ENCODE assay signal across 8 cellular contexts in the genomic region with DNA sequence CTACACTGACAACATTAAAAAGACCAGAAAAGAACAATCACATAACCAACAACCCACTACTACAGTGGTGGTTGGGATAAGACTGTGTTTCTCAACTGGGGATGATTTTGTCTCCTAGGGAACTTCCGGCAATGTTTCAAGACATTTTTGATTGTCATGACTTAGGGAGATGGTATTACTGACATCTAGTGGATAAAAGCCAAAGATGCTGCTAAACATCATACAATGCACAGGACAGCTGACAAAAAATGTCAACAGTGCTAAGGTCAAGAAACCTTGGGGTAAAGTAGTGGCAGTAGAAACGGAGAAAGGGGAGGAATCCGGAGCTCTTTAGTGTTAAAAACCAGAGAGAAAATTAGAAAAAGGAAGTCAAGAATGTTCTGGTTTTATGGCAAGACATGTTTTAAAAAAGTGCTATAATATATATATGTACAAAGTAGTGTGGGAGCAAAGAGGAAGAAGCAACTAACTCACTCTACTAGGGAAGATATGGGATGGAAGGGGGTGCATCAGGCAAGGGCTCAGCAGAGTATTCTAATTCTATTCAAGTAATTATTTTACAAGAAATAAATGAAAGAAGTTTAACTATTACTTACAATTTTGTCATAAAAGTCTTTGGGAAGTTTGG. TPM values are rescaled to one million over a fixed set of nuclear protein-coding genes. Genes with fewer than 3 reads are reported as not detected.
DNase-seq lines count a peak whose midpoint lies in the region; ATAC-seq and FAIRE-seq lines count a peak whose summit lies in the region.

No MANE protein-coding gene starts in this region.

- H3K36me3 Mint-ChIP-seq in CD4-positive, CD25-positive, alpha-beta regulatory T cell = peaks cover 42% of the 10 kb centered on the region

- H3K4me3 ChIP-seq in CD4-positive, CD25-positive, alpha-beta regulatory T cell (ENCODE audit: low read depth, low read length) = no peak overlapping the region

- peak in 2 of 3 donors; percentile 16 to 52 for DNase-seq in CD4-positive, CD25-positive, alpha-beta regulatory T cell
- DNase-seq in HCEC 1CT (peak; percentile 36), kidney glomerular epithelial cell (lab: John Stamatoyannopoulos, UW) (peak; percentile 7), epidermal melanocyte (ENCODE audit: insufficient read length, low spot score) (no peak), NCI-H2029 (lab: John Stamatoyannopoulos, UW) (no peak), NCI-H146 treated with DMSO at 0.1 percent for 48 hours (lab: John Stamatoyannopoulos, UW; ENCODE audit: unreplicated experiment) (no peak)

- H3K9me3 ChIP-seq in CD4-positive, CD25-positive, alpha-beta regulatory T cell (ENCODE audit: control insufficient read depth in 2 of 2, low read length in 2 of 2) = no peaks in the 10 kb centered on the region

- no peaks in the 10 kb centered on the region for H3K4me1 ChIP-seq in CD4-positive, CD25-positive, alpha-beta regulatory T cell (ENCODE audit: control insufficient read depth, insufficient read depth, low read length, poor library complexity, severe bottlenecking)

- H3K27me3 Mint-ChIP-seq in CD4-positive, CD25-positive, alpha-beta regulatory T cell = no peaks in the 10 kb centered on the region

- peaks cover 27% of the 10 kb centered on the region for H3K36me3 ChIP-seq in CD4-positive, CD25-positive, alpha-beta regulatory T cell (ENCODE audit: control insufficient read depth, insufficient read depth, low read length)

- H3K9me3 Mint-ChIP-seq in CD4-positive, CD25-positive, alpha-beta regulatory T cell = peaks cover 0 to 2% (median 0%) of the 10 kb centered on the region in 7 donors

- H3K27ac Mint-ChIP-seq in CD4-positive, CD25-positive, alpha-beta regulatory T cell = peak overlapping the region in 2 of 3 donors; percentile 2 to 4

- peaks cover 7 to 16% (median 9%) of the 10 kb centered on the region in 4 donors for H3K4me1 Mint-ChIP-seq in CD4-positive, CD25-positive, alpha-beta regulatory T cell

- no peak for ATAC-seq in CD4-positive, CD25-positive, alpha-beta regulatory T cell (ENCODE audit: low read depth in 2 of 2)
- ATAC-seq in HG03521 (IDR thresholded peaks at IDR 0.05; ENCODE audit: unreplicated experiment) = no peak

- H3K27ac ChIP-seq in CD4-positive, CD25-positive, alpha-beta regulatory T cell (ENCODE audit: insufficient read depth, low read length, poor library complexity, severe bottlenecking) = peak overlapping the region; percentile 47

- no peaks in the 10 kb centered on the region for H3K27me3 ChIP-seq in CD4-positive, CD25-positive, alpha-beta regulatory T cell (ENCODE audit: control insufficient read depth, insufficient read depth, low read length)

- peak overlapping the region in 1 of 4 donors; percentile 40 for H3K4me3 Mint-ChIP-seq in CD4-positive, CD25-positive, alpha-beta regulatory T cell

- FAIRE-seq in TTC549 (lab: Jason Lieb, UNC) = peak; percentile 34

RNA-seq across cellular contexts. Expression of gene CKAP5, which starts 37.2 kb away (rescaled TPM):
- total RNA-seq in CD4-positive, CD25-positive, alpha-beta regulatory T cell = 45.4 TPM
- polyA plus RNA-seq in CD4-positive, CD25-positive, alpha-beta regulatory T cell = 10 to 100 TPM in 3 of 4 donors, 1 to 10 TPM in 1; 8.7 to 14.1 (median 12.2) TPM

Comparison
In these comparisons a context has a peak if more than half of its experiments do, and no peak if none do; other contexts are left out.
1. DNase-seq: peak in CD4-positive, CD25-positive, alpha-beta regulatory T cell (2 of 3), HCEC 1CT (single experiment) and kidney glomerular epithelial cell (single experiment); none in epidermal melanocyte (single experiment), NCI-H2029 (single experiment) and NCI-H146 treated with DMSO at 0.1 percent for 48 hours (single experiment).